ENCODE assay signal across 8 cellular contexts in the genomic region with DNA sequence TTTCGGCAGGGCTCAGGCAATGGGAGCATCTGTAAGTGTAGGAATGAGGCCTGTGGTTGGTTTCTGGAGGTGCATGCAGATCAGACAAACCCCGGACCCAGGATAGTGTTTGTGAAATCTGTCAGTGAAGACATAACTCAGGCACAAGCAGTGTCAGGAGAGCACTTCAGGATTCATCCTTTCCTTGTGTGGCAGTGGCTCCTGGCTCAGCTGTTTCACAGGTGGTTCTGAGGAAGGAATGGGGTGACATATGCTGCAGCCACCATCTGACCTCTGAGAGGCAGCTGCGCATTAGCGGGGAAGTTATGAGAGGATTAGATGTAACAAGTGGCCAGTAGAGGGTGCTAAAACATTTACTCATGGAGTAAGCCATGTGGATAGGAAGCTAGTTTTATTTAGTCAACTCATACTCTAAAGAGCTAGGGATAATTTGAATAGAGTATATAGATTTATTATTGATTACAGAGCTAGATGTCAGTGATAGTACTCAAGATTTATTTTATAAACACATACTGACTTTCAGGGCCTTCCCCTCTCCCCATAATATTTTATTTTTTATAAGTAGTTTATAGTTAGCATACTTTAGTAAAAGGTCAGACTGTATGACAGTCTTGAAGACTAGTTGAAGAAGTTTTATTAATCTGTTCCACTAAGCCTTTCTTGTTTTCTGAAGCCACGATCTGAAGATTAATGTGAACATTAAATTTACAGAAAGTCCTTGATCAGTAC. TPM values are rescaled to one million over a fixed set of nuclear protein-coding genes. Genes with fewer than 3 reads are reported as not detected.
DNase-seq lines count a peak whose midpoint lies in the region; ATAC-seq and TF ChIP-seq lines count a peak whose summit lies in the region.

No MANE protein-coding gene starts in this region.

- TF ChIP-seq EP300 in Ishikawa (IDR thresholded peaks at IDR 0.05; ENCODE audit: borderline replicate concordance), result no peak

- peak; percentile 44 for DNase-seq in GM10266 (ENCODE audit: extremely low spot score)
- peak; percentile 94 for DNase-seq in NOMO-1 treated with DMSO at 0.1 percent for 48 hours (lab: John Stamatoyannopoulos, UW; ENCODE audit: unreplicated experiment)
- peak; percentile 33 to 37 for DNase-seq in activated T-cell treated with anti-CD3 and anti-CD28 coated beads, Interleukin-2, amount 50 U/mL, for 48 hours
- DNase-seq in foreskin melanocyte, result peak; percentile 63
- DNase-seq in omental fat pad (ENCODE audit: low spot score), result no peak
- no peak for DNase-seq in cortex of kidney (lab: John Stamatoyannopoulos, UW)

- peak; percentile 61 for TF ChIP-seq CTCF in GM10266 (IDR thresholded peaks at IDR 0.05; ENCODE audit: control insufficient read depth, insufficient read depth, low read depth, missing control alignments)
- TF ChIP-seq CTCF in omental fat pad (IDR thresholded peaks at IDR 0.05), result no peak

- ATAC-seq in GM21825 (IDR thresholded peaks at IDR 0.05; ENCODE audit: unreplicated experiment) (peak; percentile 93), omental fat pad (ENCODE audit: low FRiP score) (peak; percentile 88)

- TF ChIP-seq RAD21 in Ishikawa (IDR thresholded peaks at IDR 0.05; ENCODE audit: low read depth), result peak; percentile 45

TF ChIP-seq in Ishikawa, 13 proteins besides CTCF, POLR2A, EP300 and RAD21:
- TF ChIP-seq, protein P1, sequence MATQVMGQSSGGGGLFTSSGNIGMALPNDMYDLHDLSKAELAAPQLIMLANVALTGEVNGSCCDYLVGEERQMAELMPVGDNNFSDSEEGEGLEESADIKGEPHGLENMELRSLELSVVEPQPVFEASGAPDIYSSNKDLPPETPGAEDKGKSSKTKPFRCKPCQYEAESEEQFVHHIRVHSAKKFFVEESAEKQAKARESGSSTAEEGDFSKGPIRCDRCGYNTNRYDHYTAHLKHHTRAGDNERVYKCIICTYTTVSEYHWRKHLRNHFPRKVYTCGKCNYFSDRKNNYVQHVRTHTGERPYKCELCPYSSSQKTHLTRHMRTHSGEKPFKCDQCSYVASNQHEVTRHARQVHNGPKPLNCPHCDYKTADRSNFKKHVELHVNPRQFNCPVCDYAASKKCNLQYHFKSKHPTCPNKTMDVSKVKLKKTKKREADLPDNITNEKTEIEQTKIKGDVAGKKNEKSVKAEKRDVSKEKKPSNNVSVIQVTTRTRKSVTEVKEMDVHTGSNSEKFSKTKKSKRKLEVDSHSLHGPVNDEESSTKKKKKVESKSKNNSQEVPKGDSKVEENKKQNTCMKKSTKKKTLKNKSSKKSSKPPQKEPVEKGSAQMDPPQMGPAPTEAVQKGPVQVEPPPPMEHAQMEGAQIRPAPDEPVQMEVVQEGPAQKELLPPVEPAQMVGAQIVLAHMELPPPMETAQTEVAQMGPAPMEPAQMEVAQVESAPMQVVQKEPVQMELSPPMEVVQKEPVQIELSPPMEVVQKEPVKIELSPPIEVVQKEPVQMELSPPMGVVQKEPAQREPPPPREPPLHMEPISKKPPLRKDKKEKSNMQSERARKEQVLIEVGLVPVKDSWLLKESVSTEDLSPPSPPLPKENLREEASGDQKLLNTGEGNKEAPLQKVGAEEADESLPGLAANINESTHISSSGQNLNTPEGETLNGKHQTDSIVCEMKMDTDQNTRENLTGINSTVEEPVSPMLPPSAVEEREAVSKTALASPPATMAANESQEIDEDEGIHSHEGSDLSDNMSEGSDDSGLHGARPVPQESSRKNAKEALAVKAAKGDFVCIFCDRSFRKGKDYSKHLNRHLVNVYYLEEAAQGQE (IDR thresholded peaks at IDR 0.05; ENCODE audit: low read depth), result no peak
- TF ChIP-seq, protein P2, sequence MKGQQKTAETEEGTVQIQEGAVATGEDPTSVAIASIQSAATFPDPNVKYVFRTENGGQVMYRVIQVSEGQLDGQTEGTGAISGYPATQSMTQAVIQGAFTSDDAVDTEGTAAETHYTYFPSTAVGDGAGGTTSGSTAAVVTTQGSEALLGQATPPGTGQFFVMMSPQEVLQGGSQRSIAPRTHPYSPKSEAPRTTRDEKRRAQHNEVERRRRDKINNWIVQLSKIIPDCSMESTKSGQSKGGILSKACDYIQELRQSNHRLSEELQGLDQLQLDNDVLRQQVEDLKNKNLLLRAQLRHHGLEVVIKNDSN (IDR thresholded peaks at IDR 0.05), result no peak
- TF ChIP-seq CEBPB (IDR thresholded peaks at IDR 0.05), result no peak
- no peak for TF ChIP-seq TCF12 (IDR thresholded peaks at IDR 0.05; ENCODE audit: low read depth)
- TF ChIP-seq TEAD4 (IDR thresholded peaks at IDR 0.05), result no peak
- TF ChIP-seq FOXM1 (IDR thresholded peaks at IDR 0.05; ENCODE audit: borderline replicate concordance, low read depth), result no peak
- TF ChIP-seq YY1 (IDR thresholded peaks at IDR 0.05; ENCODE audit: low read depth), result no peak
- TF ChIP-seq, protein P3, sequence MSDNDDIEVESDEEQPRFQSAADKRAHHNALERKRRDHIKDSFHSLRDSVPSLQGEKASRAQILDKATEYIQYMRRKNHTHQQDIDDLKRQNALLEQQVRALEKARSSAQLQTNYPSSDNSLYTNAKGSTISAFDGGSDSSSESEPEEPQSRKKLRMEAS (IDR thresholded peaks at IDR 0.05), result no peak
- no peak for TF ChIP-seq ZBTB7A (IDR thresholded peaks at IDR 0.05; ENCODE audit: low read depth)
- TF ChIP-seq TAF1 (IDR thresholded peaks at IDR 0.05; ENCODE audit: low read depth), result no peak
- TF ChIP-seq EGR1 (IDR thresholded peaks at IDR 0.05), result no peak
TF ChIP-seq in Ishikawa: peak in this region for 0.

RNA-seq across cellular contexts. Expression of a gene that starts 28.4 kb away (rescaled TPM):
- 10 to 100 TPM; 47.0 to 68.5 (median 60.8) TPM for total RNA-seq in omental fat pad

Comparison
In these comparisons a context has a peak if more than half of its experiments do, and no peak if none do; other contexts are left out.
1. DNase-seq: peak in GM10266 (single experiment), NOMO-1 treated with DMSO at 0.1 percent for 48 hours (single experiment), activated T-cell treated with anti-CD3 and anti-CD28 coated beads, Interleukin-2, amount 50 U/mL, for 48 hours (2 of 2) and foreskin melanocyte (single experiment); none in omental fat pad (single experiment) and cortex of kidney (single experiment).